In genomic region chr18:47709556-47709955, GRCh38 we compare ENCODE assay signal across 18 cellular contexts.
"Had no signal": no experiment of that assay in that cellular context is flagged by ENCODE, and none has a peak within 500 bp of the region (broad histone marks: within the 10 kb centered on the region; RNA-seq: fewer than 3 reads in every experiment).

No MANE protein-coding gene starts in this region.

- H3K27ac Mint-ChIP-seq: memory B cell; natural killer cell treated with Interleukin-12 subunit alpha and Interleukin-12 subunit beta and Interleukin-15 and Interleukin-18, amount 100 ng/mL, for 72 hours; progenitor cell of endocrine pancreas; stimulated activated naive B cell treated with anti-CD40 and anti-IgM and Interleukin-4, amounts not matched to agents 10 μg/mL and 1 μg/mL and 100 μg/mL, for 72 hours; stimulated activated naive CD8-positive, alpha-beta T cell treated with anti-CD3 and anti-CD28 coated beads, Interleukin-15, Interleukin-2, amounts not matched to agents 100 ng/mL and 50 ng/mL, for 24 hours had no signal

- H3K9me3 Mint-ChIP-seq: memory B cell; natural killer cell treated with Interleukin-12 subunit alpha and Interleukin-12 subunit beta and Interleukin-15 and Interleukin-18, amount 100 ng/mL, for 72 hours; neural crest cell; stimulated activated naive CD8-positive, alpha-beta T cell treated with anti-CD3 and anti-CD28 coated beads, Interleukin-15, Interleukin-2, amounts not matched to agents 100 ng/mL and 50 ng/mL, for 24 hours had no signal

- H3K4me3 Mint-ChIP-seq: memory B cell; naive B cell; natural killer cell treated with Interleukin-12 subunit alpha and Interleukin-12 subunit beta and Interleukin-15 and Interleukin-18, amount 100 ng/mL, for 72 hours; neural crest cell; stimulated activated naive B cell treated with anti-CD40 and anti-IgM and Interleukin-4, amounts not matched to agents 10 μg/mL and 1 μg/mL and 100 μg/mL, for 72 hours; stimulated activated naive CD8-positive, alpha-beta T cell treated with anti-CD3 and anti-CD28 coated beads, Interleukin-15, Interleukin-2, amounts not matched to agents 100 ng/mL and 50 ng/mL, for 24 hours had no signal

- DNase-seq: dorsolateral prefrontal cortex; effector CD4-positive, alpha-beta T cell; gastrocnemius medialis; head of caudate nucleus; naive B cell; pancreas; right lobe of liver; small intestine; stimulated activated CD4-positive, alpha-beta T cell treated with anti-CD3 and anti-CD28 coated beads, Interleukin-15, amount 100 ng/mL, for 24 hours; stimulated activated CD4-positive, alpha-beta T cell treated with anti-CD3 and anti-CD28 coated beads, Interleukin-2, amount 100 ng/mL, for 48 hours; stimulated activated naive B cell treated with anti-CD40 and anti-IgM and Interleukin-4, amounts not matched to agents 10 μg/mL and 1 μg/mL and 100 μg/mL, for 72 hours; transverse colon had no signal

- H3K4me1 Mint-ChIP-seq: neural crest cell had no signal

- H3K27me3 Mint-ChIP-seq: memory B cell had no signal

- H3K36me3 Mint-ChIP-seq: memory B cell; natural killer cell treated with Interleukin-12 subunit alpha and Interleukin-12 subunit beta and Interleukin-15 and Interleukin-18, amount 100 ng/mL, for 72 hours had no signal

- ATAC-seq: gastrocnemius medialis; left lobe of liver; natural killer cell treated with Interleukin-12 subunit alpha and Interleukin-12 subunit beta and Interleukin-15 and Interleukin-18, amount 100 ng/mL, for 72 hours; pancreas; right lobe of liver; stimulated activated naive B cell treated with anti-CD40 and anti-IgM and Interleukin-4, amounts not matched to agents 10 μg/mL and 1 μg/mL and 100 μg/mL, for 72 hours had no signal
